Comparison of ENCODE assay signal across 1 cellular context in the genomic region with DNA sequence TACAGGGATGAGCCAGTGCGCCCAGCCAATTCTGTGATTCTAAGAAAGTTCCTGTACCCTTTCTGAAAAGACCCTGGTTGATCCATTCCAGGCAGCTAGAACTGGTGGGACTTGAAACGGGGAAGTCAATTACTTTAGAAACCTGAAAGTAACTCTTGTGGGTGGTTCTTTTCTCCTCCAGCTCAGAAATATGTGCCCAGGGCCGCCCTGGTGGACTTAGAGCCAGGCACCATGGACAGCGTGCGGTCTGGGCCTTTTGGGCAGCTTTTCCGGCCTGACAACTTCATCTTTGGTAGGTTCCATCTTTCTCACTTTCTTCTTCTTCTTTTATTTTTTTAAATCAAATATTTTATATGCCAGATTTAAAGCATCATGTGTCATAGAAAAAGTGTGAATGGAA.
A peak's percentile ranks its signal among the peaks of the same experiment; 100 is the strongest.
TF ChIP-seq lines count a peak whose summit lies in the region.

No MANE protein-coding gene starts in this region.

TF ChIP-seq in Ishikawa, 13 proteins besides CTCF, POLR2A, EP300 and RAD21 (continued from another document):
- TF ChIP-seq, protein P1, sequence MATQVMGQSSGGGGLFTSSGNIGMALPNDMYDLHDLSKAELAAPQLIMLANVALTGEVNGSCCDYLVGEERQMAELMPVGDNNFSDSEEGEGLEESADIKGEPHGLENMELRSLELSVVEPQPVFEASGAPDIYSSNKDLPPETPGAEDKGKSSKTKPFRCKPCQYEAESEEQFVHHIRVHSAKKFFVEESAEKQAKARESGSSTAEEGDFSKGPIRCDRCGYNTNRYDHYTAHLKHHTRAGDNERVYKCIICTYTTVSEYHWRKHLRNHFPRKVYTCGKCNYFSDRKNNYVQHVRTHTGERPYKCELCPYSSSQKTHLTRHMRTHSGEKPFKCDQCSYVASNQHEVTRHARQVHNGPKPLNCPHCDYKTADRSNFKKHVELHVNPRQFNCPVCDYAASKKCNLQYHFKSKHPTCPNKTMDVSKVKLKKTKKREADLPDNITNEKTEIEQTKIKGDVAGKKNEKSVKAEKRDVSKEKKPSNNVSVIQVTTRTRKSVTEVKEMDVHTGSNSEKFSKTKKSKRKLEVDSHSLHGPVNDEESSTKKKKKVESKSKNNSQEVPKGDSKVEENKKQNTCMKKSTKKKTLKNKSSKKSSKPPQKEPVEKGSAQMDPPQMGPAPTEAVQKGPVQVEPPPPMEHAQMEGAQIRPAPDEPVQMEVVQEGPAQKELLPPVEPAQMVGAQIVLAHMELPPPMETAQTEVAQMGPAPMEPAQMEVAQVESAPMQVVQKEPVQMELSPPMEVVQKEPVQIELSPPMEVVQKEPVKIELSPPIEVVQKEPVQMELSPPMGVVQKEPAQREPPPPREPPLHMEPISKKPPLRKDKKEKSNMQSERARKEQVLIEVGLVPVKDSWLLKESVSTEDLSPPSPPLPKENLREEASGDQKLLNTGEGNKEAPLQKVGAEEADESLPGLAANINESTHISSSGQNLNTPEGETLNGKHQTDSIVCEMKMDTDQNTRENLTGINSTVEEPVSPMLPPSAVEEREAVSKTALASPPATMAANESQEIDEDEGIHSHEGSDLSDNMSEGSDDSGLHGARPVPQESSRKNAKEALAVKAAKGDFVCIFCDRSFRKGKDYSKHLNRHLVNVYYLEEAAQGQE (IDR thresholded peaks at IDR 0.05; ENCODE audit: low read depth), result peak; percentile 74
- TF ChIP-seq EGR1 (IDR thresholded peaks at IDR 0.05), result no peak
- TF ChIP-seq, protein P2, sequence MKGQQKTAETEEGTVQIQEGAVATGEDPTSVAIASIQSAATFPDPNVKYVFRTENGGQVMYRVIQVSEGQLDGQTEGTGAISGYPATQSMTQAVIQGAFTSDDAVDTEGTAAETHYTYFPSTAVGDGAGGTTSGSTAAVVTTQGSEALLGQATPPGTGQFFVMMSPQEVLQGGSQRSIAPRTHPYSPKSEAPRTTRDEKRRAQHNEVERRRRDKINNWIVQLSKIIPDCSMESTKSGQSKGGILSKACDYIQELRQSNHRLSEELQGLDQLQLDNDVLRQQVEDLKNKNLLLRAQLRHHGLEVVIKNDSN (IDR thresholded peaks at IDR 0.05), result no peak
- TF ChIP-seq FOXM1 (IDR thresholded peaks at IDR 0.05; ENCODE audit: borderline replicate concordance, low read depth), result no peak
- no peak for TF ChIP-seq CEBPB (IDR thresholded peaks at IDR 0.05)
